12 cellular contexts compared by ENCODE assay signal in the genomic region with DNA sequence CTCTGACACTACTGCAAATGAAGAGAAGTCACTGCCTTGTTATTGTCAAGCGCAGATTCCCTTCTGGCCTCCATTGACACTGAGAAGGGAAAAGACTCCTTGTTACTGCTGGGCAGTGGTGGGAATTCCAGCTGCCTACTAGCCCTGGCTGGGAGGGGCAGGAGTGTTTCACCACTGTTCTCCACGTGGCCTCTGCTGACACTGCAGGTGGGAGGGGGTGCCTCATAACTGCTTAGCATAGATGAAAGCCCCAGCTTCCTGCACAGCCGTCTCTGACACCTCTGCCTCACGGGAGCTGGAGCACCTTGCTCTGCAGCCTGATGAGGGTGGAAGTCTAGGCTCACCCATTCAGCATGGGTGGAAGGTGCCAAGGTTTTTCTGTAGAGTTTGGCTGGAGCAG. TPM values are rescaled to one million over a fixed set of nuclear protein-coding genes. Genes with fewer than 3 reads are reported as not detected.
A peak's percentile ranks its signal among the peaks of the same experiment; 100 is the strongest.
DNase-seq lines count a peak whose midpoint lies in the region; ATAC-seq and TF ChIP-seq lines count a peak whose summit lies in the region.
"Had no signal": no experiment of that assay in that cellular context is flagged by ENCODE, and none has a peak within 500 bp of the region (broad histone marks: within the 10 kb centered on the region; RNA-seq: fewer than 3 reads in every experiment).

No MANE protein-coding gene starts in this region.

- peaks cover 3% of the 10 kb centered on the region for H3K27me3 Mint-ChIP-seq in GM23338 (ENCODE audit: insufficient read depth, low read depth, poor library complexity)

- no peaks in the 10 kb centered on the region for H3K79me2 ChIP-seq in GM23338 (replicated peaks; ENCODE audit: insufficient read depth)

- H3K9me3 Mint-ChIP-seq in GM23338, result peaks cover 7% of the 10 kb centered on the region; the same call in 2 of the 3 replicates

- DNase-seq in GM23338 (ENCODE audit: low spot score), result peak; percentile 38
- DNase-seq in HEK293T (ENCODE audit: extremely low spot score), result peak; percentile 51
- peak; percentile 67 for DNase-seq in SW480 (ENCODE audit: low spot score)
- no peak for DNase-seq in left lung
- no peak for DNase-seq in C1 segment of cervical spinal cord (lab: John Stamatoyannopoulos, UW)
- DNase-seq in OCI-M2 (lab: John Stamatoyannopoulos, UW; ENCODE audit: unreplicated experiment), result no peak
- DNase-seq: CD8-positive, alpha-beta memory T cell; NCI-H1105 treated with DMSO at 0.1 percent for 48 hours; NCI-H2029; Right ventricle myocardium superior; T-helper 2 cell had no signal

- POLR2A ChIA-PET in HEK293T (lab: Yijun Ruan, JAX), result interaction anchor here (1.2 kb wide), 1 partner anchor 123 kb away, joined by 3 read pairs; no protein-coding TSS in a partner anchor

- CTCF ChIA-PET in HEK293T (lab: Yijun Ruan, JAX), result interaction anchor here (1.1 to 2.1 kb wide), 2 partner anchors 20 to 42 kb away, joined by 3 to 6 read pairs; no protein-coding TSS in a partner anchor

- H2AFZ ChIP-seq in GM23338, result peak overlapping the region; percentile 78; the same call in 1 of the 2 replicates

- no peak overlapping the region for H3K4me2 ChIP-seq in GM23338

- no peaks in the 10 kb centered on the region for H3K4me1 ChIP-seq in GM23338 (ENCODE audit: insufficient read depth)
- no peaks in the 10 kb centered on the region for H3K4me1 ChIP-seq in left lung

- H3F3A ChIP-seq in GM23338 (replicated peaks; ENCODE audit: low read depth), result no peaks in the 10 kb centered on the region

- H4K20me1 ChIP-seq in GM23338 (replicated peaks; ENCODE audit: insufficient read depth), result no peaks in the 10 kb centered on the region

- no peak for TF ChIP-seq CTCF in GM23338 (conservative IDR thresholded peaks at IDR 0.05; ENCODE audit: low read depth in 2 of 2)
- TF ChIP-seq CTCF in left lung (IDR thresholded peaks at IDR 0.05), result no peak

- ATAC-seq in GM23338, result peak; percentile 77
- ATAC-seq in left lung, result peak; percentile 18
- ATAC-seq in HG02884 (IDR thresholded peaks at IDR 0.05; ENCODE audit: unreplicated experiment), result no peak

- H3K9me3 ChIP-seq in left lung, result peaks cover 0 to 2% of the 10 kb centered on the region in 2 donors

- H3K36me3 Mint-ChIP-seq in GM23338 (ENCODE audit: low read depth), result no peaks in the 10 kb centered on the region

- H3K4me3 Mint-ChIP-seq in GM23338, result no peak overlapping the region
- H3K4me3 Mint-ChIP-seq: CD8-positive, alpha-beta memory T cell had no signal

- no peak overlapping the region for H3K4me3 ChIP-seq in GM23338
- H3K4me3 ChIP-seq in left lung, result no peak overlapping the region

- H3K9me2 ChIP-seq in GM23338 (ENCODE audit: insufficient read depth), result no peaks in the 10 kb centered on the region

- H3K27ac Mint-ChIP-seq in GM23338, result no peak overlapping the region

- H3K27me3 ChIP-seq in GM23338 (ENCODE audit: insufficient read depth) (no peaks in the 10 kb centered on the region), left lung (peaks cover 0 to 16% of the 10 kb centered on the region in 2 donors)

- H3K36me3 ChIP-seq in GM23338 (ENCODE audit: insufficient read depth) (no peaks in the 10 kb centered on the region), left lung (no peaks in the 10 kb centered on the region)

- intact Hi-C loops in left lung (cut with DNase I), result no loop called here

- H3K27ac ChIP-seq in GM23338 (ENCODE audit: low read depth), result no peak overlapping the region
- no peak overlapping the region for H3K27ac ChIP-seq in left lung

- H3K4me1 Mint-ChIP-seq in GM23338, result no peaks in the 10 kb centered on the region; the same call in 2 of the 3 replicates
- H3K4me1 Mint-ChIP-seq: CD8-positive, alpha-beta memory T cell had no signal

TF ChIP-seq in GM23338, 12 proteins besides CTCF, POLR2A, EP300 and RAD21 (continues in another document):
- TF ChIP-seq POLR2AphosphoS5 (IDR thresholded peaks at IDR 0.05; ENCODE audit: low read depth), result no peak
- no peak for TF ChIP-seq EZH2 (IDR thresholded peaks at IDR 0.05; ENCODE audit: low read depth, unreplicated experiment)
- TF ChIP-seq JUNB (IDR thresholded peaks at IDR 0.05; ENCODE audit: unreplicated experiment), result no peak
- TF ChIP-seq, protein P1, sequence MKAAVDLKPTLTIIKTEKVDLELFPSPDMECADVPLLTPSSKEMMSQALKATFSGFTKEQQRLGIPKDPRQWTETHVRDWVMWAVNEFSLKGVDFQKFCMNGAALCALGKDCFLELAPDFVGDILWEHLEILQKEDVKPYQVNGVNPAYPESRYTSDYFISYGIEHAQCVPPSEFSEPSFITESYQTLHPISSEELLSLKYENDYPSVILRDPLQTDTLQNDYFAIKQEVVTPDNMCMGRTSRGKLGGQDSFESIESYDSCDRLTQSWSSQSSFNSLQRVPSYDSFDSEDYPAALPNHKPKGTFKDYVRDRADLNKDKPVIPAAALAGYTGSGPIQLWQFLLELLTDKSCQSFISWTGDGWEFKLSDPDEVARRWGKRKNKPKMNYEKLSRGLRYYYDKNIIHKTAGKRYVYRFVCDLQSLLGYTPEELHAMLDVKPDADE (IDR thresholded peaks at IDR 0.05), result no peak
- TF ChIP-seq, protein P2, sequence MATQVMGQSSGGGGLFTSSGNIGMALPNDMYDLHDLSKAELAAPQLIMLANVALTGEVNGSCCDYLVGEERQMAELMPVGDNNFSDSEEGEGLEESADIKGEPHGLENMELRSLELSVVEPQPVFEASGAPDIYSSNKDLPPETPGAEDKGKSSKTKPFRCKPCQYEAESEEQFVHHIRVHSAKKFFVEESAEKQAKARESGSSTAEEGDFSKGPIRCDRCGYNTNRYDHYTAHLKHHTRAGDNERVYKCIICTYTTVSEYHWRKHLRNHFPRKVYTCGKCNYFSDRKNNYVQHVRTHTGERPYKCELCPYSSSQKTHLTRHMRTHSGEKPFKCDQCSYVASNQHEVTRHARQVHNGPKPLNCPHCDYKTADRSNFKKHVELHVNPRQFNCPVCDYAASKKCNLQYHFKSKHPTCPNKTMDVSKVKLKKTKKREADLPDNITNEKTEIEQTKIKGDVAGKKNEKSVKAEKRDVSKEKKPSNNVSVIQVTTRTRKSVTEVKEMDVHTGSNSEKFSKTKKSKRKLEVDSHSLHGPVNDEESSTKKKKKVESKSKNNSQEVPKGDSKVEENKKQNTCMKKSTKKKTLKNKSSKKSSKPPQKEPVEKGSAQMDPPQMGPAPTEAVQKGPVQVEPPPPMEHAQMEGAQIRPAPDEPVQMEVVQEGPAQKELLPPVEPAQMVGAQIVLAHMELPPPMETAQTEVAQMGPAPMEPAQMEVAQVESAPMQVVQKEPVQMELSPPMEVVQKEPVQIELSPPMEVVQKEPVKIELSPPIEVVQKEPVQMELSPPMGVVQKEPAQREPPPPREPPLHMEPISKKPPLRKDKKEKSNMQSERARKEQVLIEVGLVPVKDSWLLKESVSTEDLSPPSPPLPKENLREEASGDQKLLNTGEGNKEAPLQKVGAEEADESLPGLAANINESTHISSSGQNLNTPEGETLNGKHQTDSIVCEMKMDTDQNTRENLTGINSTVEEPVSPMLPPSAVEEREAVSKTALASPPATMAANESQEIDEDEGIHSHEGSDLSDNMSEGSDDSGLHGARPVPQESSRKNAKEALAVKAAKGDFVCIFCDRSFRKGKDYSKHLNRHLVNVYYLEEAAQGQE (IDR thresholded peaks at IDR 0.05; ENCODE audit: unreplicated experiment), result no peak
- TF ChIP-seq EZH2phosphoT487 (IDR thresholded peaks at IDR 0.05; ENCODE audit: unreplicated experiment), result no peak
- no peak for TF ChIP-seq NANOG (IDR thresholded peaks at IDR 0.05; ENCODE audit: borderline replicate concordance)

TF ChIP-seq in HEK293T, 16 proteins besides CTCF, POLR2A, EP300 and RAD21:
- TF ChIP-seq NFRKB (IDR thresholded peaks at IDR 0.05), result no peak
- peak; percentile 63 for TF ChIP-seq L3MBTL2 (conservative IDR thresholded peaks at IDR 0.05)
- TF ChIP-seq SUZ12 (IDR thresholded peaks at IDR 0.05), result no peak

RNA-seq across cellular contexts. Expression of a gene that starts 52.2 kb away (rescaled TPM):
- total RNA-seq in GM23338 (2014; rRNA removed; shearing (Covaris generic)), result 33.9 and 36.6 TPM in 2 replicates
- 26.2 and 28.7 TPM in 2 replicates for polyA plus RNA-seq in GM23338 (2016; fragmentation: Nextera tagmentation; extraction: Ambion mirVana)
- 10 to 100 TPM; 43.7 to 53.6 TPM for total RNA-seq in left lung

Comparison
In these comparisons a context has a peak if more than half of its experiments do, and no peak if none do; other contexts are left out.
1. DNase-seq: peak in GM23338 (single experiment), HEK293T (single experiment) and SW480 (single experiment); none in left lung (0 of 2), C1 segment of cervical spinal cord (0 of 14) and OCI-M2 (single experiment).